In genomic region chr1:1157914-1158710, GRCh38 we compare ENCODE assay signal across 8 cellular contexts. TPM values are rescaled to one million over a fixed set of nuclear protein-coding genes. Genes with fewer than 3 reads are reported as not detected.
DNase-seq lines count a peak whose midpoint lies in the region; ATAC-seq and TF ChIP-seq lines count a peak whose summit lies in the region.
"Had no signal": no experiment of that assay in that cellular context is flagged by ENCODE, and none has a peak within 500 bp of the region (broad histone marks: within the 10 kb centered on the region; RNA-seq: fewer than 3 reads in every experiment).

No MANE protein-coding gene starts in this region.

- in situ Hi-C loops in GM13976 (cut with MboI; ENCODE audit: low sequenced_read_pairs, unreplicated experiment), result no loop called here

- DNase-seq in GM13976 (ENCODE audit: low spot score) (peak; percentile 85), lung microvascular endothelial cell (ENCODE audit: low read depth in 2 of 2) (peak; percentile 29 to 47), thoracic aorta (ENCODE audit: low spot score) (no peak)
- DNase-seq in activated CD4-positive, CD25-positive, alpha-beta regulatory T cell (lab: John Stamatoyannopoulos, UW), result peak in 3 of 4 experiments; percentile 15 to 35 (median 21)

- ATAC-seq in HG03175 (IDR thresholded peaks at IDR 0.05; ENCODE audit: unreplicated experiment) (peak; percentile 39), thoracic aorta (ENCODE audit: insufficient number of reproducible peaks, low FRiP score, low read depth) (peak; percentile 40), GM18511 (IDR thresholded peaks at IDR 0.05; ENCODE audit: unreplicated experiment) (no peak)

- H3K9ac ChIP-seq in endocrine pancreas (ENCODE audit: control insufficient read depth, insufficient read depth, low read length), result peak overlapping the region; percentile 86

- no peaks in the 10 kb centered on the region for H3K27me3 ChIP-seq in endocrine pancreas (ENCODE audit: control insufficient read depth, insufficient read depth, low read length)
- no peaks in the 10 kb centered on the region for H3K27me3 ChIP-seq in thoracic aorta (replicated peaks; ENCODE audit: insufficient read depth)

- H3K4me3 ChIP-seq in endocrine pancreas (ENCODE audit: control insufficient read depth, insufficient read depth, low read length), result no peak overlapping the region
- H3K4me3 ChIP-seq in thoracic aorta, result peak overlapping the region; percentile 82

- H3K27ac ChIP-seq in thoracic aorta, result peak overlapping the region; percentile 86 to 88

- H3K36me3 ChIP-seq in endocrine pancreas (ENCODE audit: control insufficient read depth, insufficient read depth, low read length), result no peaks in the 10 kb centered on the region
- H3K36me3 ChIP-seq in thoracic aorta, result no peaks in the 10 kb centered on the region

- no peaks in the 10 kb centered on the region for H3K4me1 ChIP-seq in endocrine pancreas (ENCODE audit: control insufficient read depth, insufficient read depth, low read length)
- H3K4me1 ChIP-seq in thoracic aorta (ENCODE audit: control insufficient read depth in 1 of 2, low read depth in 2 of 2), result peaks cover 7 to 10% of the 10 kb centered on the region in 2 donors

- TF ChIP-seq CTCF in GM13976 (IDR thresholded peaks at IDR 0.05; ENCODE audit: borderline replicate concordance, control extremely low read depth, extremely low read depth, insufficient read depth, missing control alignments) (no peak), thoracic aorta (IDR thresholded peaks at IDR 0.05) (no peak)

- H3K9me3 ChIP-seq in endocrine pancreas (ENCODE audit: control insufficient read depth, low read length) (no peaks in the 10 kb centered on the region), thoracic aorta (peaks cover 2% of the 10 kb centered on the region)

RNA-seq across cellular contexts. Expression of gene TTLL10, which starts 15.6 kb away (rescaled TPM):
- total RNA-seq in lung microvascular endothelial cell (not detected in 2 replicates), thoracic aorta (not detected)
- total RNA-seq: dermis microvascular lymphatic vessel endothelial cell had no signal

RNA-seq across cellular contexts. Expression of gene C1orf159, which starts 42.2 kb away (rescaled TPM):
- 4.8 and 5.2 TPM in 2 replicates for total RNA-seq in lung microvascular endothelial cell
- total RNA-seq in thoracic aorta, result 10 to 100 TPM; 10.8 to 21.2 TPM

RNA-seq across cellular contexts. Expression of gene TNFRSF18, which starts 48.3 kb away (rescaled TPM):
- 0.22 and 0.60 TPM in 2 replicates for total RNA-seq in lung microvascular endothelial cell
- total RNA-seq in thoracic aorta, result 1 to 10 TPM in 1 of 2 donors, not detected in 1; 1.3 TPM

RNA-seq across cellular contexts. Expression of gene TNFRSF4, which starts 55.8 kb away (rescaled TPM):
- total RNA-seq in lung microvascular endothelial cell (1.5 and 4.2 TPM in 2 replicates), thoracic aorta (1 to 10 TPM in 1 of 2 donors, not detected in 1; 1.8 TPM)
